In genomic region chr10:121694327-121694965, GRCh38 we compare ENCODE assay signal across 28 cellular contexts.
"Had no signal": no experiment of that assay in that cellular context is flagged by ENCODE, and none has a peak within 500 bp of the region (broad histone marks: within the 10 kb centered on the region; RNA-seq: fewer than 3 reads in every experiment).

No MANE protein-coding gene starts in this region.

- H3K36me3 ChIP-seq: ascending aorta, brain microvascular endothelial cell, gastrocnemius medialis, prostate gland, thoracic aorta, uterus had no signal

- H2AFZ ChIP-seq: hepatocyte had no signal

- H3K36me3 Mint-ChIP-seq: activated naive CD4-positive, alpha-beta T cell treated with anti-CD3 and anti-CD28 coated beads, Interleukin-2, amount 10 ng/mL, durations not matched to agents 7 days and 5 days; activated naive CD8-positive, alpha-beta T cell treated with anti-CD3 and anti-CD28 coated beads, Interleukin-2, amount 10 ng/mL, durations not matched to agents 7 days and 5 days; memory B cell; natural killer cell treated with Interleukin-12 subunit alpha and Interleukin-12 subunit beta and Interleukin-15 and Interleukin-18, amount 100 ng/mL, for 72 hours; stimulated activated effector memory CD8-positive, alpha-beta T cell treated with anti-CD3 and anti-CD28 coated beads, Interleukin-12 subunit alpha, Interleukin-12 subunit beta, amount 100 ng/mL, for 72 hours had no signal

- H3K27ac Mint-ChIP-seq: activated naive CD4-positive, alpha-beta T cell treated with anti-CD3 and anti-CD28 coated beads, Interleukin-2, amount 10 ng/mL, durations not matched to agents 7 days and 5 days; activated naive CD8-positive, alpha-beta T cell treated with anti-CD3 and anti-CD28 coated beads, Interleukin-2, amount 10 ng/mL, durations not matched to agents 7 days and 5 days; activated T-cell treated with anti-CD3 and anti-CD28 coated beads, Interleukin-2, amount 50 U/mL, for 24 hours; dendritic cell treated with granulocyte-macrophage colony-stimulating factor and Interleukin-4, amounts not matched to agents 40 ng/mL and 50 ng/mL, for 4 days; endodermal cell; memory B cell; natural killer cell treated with Interleukin-12 subunit alpha and Interleukin-12 subunit beta and Interleukin-15 and Interleukin-18, amount 100 ng/mL, for 72 hours; stimulated activated effector memory CD8-positive, alpha-beta T cell treated with anti-CD3 and anti-CD28 coated beads, Interleukin-12 subunit alpha, Interleukin-12 subunit beta, amount 100 ng/mL, for 72 hours; stimulated activated naive CD8-positive, alpha-beta T cell treated with anti-CD3 and anti-CD28 coated beads, Interleukin-15, Interleukin-2, amounts not matched to agents 100 ng/mL and 50 ng/mL, for 24 hours had no signal

- ATAC-seq: gastrocnemius medialis; left cardiac atrium; natural killer cell treated with Interleukin-12 subunit alpha and Interleukin-12 subunit beta and Interleukin-15 and Interleukin-18, amount 100 ng/mL, for 72 hours; sciatic nerve; stimulated activated effector memory CD8-positive, alpha-beta T cell treated with anti-CD3 and anti-CD28 coated beads, Interleukin-12 subunit alpha, Interleukin-12 subunit beta, amount 100 ng/mL, for 72 hours had no signal

- H3K79me2 ChIP-seq: hepatocyte had no signal

- H3K27me3 ChIP-seq: ascending aorta, brain microvascular endothelial cell, gastrocnemius medialis, hepatocyte, uterus had no signal

- H3K4me3 ChIP-seq: ascending aorta, gastrocnemius medialis, hepatocyte, prostate gland, skin epidermis, thoracic aorta, uterus had no signal

- H3K4me1 Mint-ChIP-seq: activated naive CD4-positive, alpha-beta T cell treated with anti-CD3 and anti-CD28 coated beads, Interleukin-2, amount 10 ng/mL, durations not matched to agents 7 days and 5 days; activated naive CD8-positive, alpha-beta T cell treated with anti-CD3 and anti-CD28 coated beads, Interleukin-2, amount 10 ng/mL, durations not matched to agents 7 days and 5 days; memory B cell; stimulated activated effector memory CD8-positive, alpha-beta T cell treated with anti-CD3 and anti-CD28 coated beads, Interleukin-12 subunit alpha, Interleukin-12 subunit beta, amount 100 ng/mL, for 72 hours had no signal

- H3K9me3 ChIP-seq: ascending aorta, gastrocnemius medialis, prostate gland, thoracic aorta, uterus had no signal

- H3K4me3 Mint-ChIP-seq: activated naive CD4-positive, alpha-beta T cell treated with anti-CD3 and anti-CD28 coated beads, Interleukin-2, amount 10 ng/mL, durations not matched to agents 7 days and 5 days; activated naive CD8-positive, alpha-beta T cell treated with anti-CD3 and anti-CD28 coated beads, Interleukin-2, amount 10 ng/mL, durations not matched to agents 7 days and 5 days; activated T-cell treated with anti-CD3 and anti-CD28 coated beads, Interleukin-2, amount 50 U/mL, for 24 hours; dendritic cell treated with granulocyte-macrophage colony-stimulating factor and Interleukin-4, amounts not matched to agents 40 ng/mL and 50 ng/mL, for 4 days; endodermal cell; memory B cell; natural killer cell treated with Interleukin-12 subunit alpha and Interleukin-12 subunit beta and Interleukin-15 and Interleukin-18, amount 100 ng/mL, for 72 hours; stimulated activated effector memory CD8-positive, alpha-beta T cell treated with anti-CD3 and anti-CD28 coated beads, Interleukin-12 subunit alpha, Interleukin-12 subunit beta, amount 100 ng/mL, for 72 hours; stimulated activated naive CD8-positive, alpha-beta T cell treated with anti-CD3 and anti-CD28 coated beads, Interleukin-15, Interleukin-2, amounts not matched to agents 100 ng/mL and 50 ng/mL, for 24 hours had no signal

- H3K4me2 ChIP-seq: hepatocyte had no signal

- H3K27me3 Mint-ChIP-seq: activated naive CD4-positive, alpha-beta T cell treated with anti-CD3 and anti-CD28 coated beads, Interleukin-2, amount 10 ng/mL, durations not matched to agents 7 days and 5 days; activated naive CD8-positive, alpha-beta T cell treated with anti-CD3 and anti-CD28 coated beads, Interleukin-2, amount 10 ng/mL, durations not matched to agents 7 days and 5 days; activated T-cell treated with anti-CD3 and anti-CD28 coated beads, Interleukin-2, amount 50 U/mL, for 24 hours; stimulated activated naive CD8-positive, alpha-beta T cell treated with anti-CD3 and anti-CD28 coated beads, Interleukin-15, Interleukin-2, amounts not matched to agents 100 ng/mL and 50 ng/mL, for 24 hours had no signal

- DNase-seq: activated CD4-positive, alpha-beta T cell treated with anti-CD3 and anti-CD28 coated beads for 4 hours; activated CD4-positive, alpha-beta T cell treated with anti-CD3 and anti-CD28 coated beads, Interleukin-2, amount 50 U/mL, for 48 hours; activated CD8-positive, alpha-beta memory T cell treated with anti-CD3 and anti-CD28 coated beads, Interleukin-2, amount 50 U/mL, for 48 hours; activated gamma-delta T cell; activated naive CD4-positive, alpha-beta T cell treated with anti-CD3 and anti-CD28 coated beads, Interleukin-2, amount 10 ng/mL, durations not matched to agents 7 days and 5 days; activated naive CD8-positive, alpha-beta T cell treated with anti-CD3 and anti-CD28 coated beads, Interleukin-2, amount 10 ng/mL, durations not matched to agents 7 days and 5 days; activated T-cell treated with anti-CD3 and anti-CD28 coated beads, Interleukin-2, amount 50 U/mL, for 24 hours; brain microvascular endothelial cell; central memory CD4-positive, alpha-beta T cell; endodermal cell; gastrocnemius medialis; glutamatergic neuron; left cardiac atrium; retina; stimulated activated CD4-positive, alpha-beta T cell treated with anti-CD3 and anti-CD28 coated beads, Interleukin-4, amount 100 ng/mL, for 24 hours; uterus had no signal

- H3K27ac ChIP-seq: ascending aorta, brain microvascular endothelial cell, gastrocnemius medialis, hepatocyte, prostate gland, thoracic aorta, uterus, VCaP had no signal

- H3K9me3 Mint-ChIP-seq: activated naive CD8-positive, alpha-beta T cell treated with anti-CD3 and anti-CD28 coated beads, Interleukin-2, amount 10 ng/mL, durations not matched to agents 7 days and 5 days; dendritic cell treated with granulocyte-macrophage colony-stimulating factor and Interleukin-4, amounts not matched to agents 40 ng/mL and 50 ng/mL, for 4 days; endodermal cell; stimulated activated effector memory CD8-positive, alpha-beta T cell treated with anti-CD3 and anti-CD28 coated beads, Interleukin-12 subunit alpha, Interleukin-12 subunit beta, amount 100 ng/mL, for 72 hours; stimulated activated naive CD8-positive, alpha-beta T cell treated with anti-CD3 and anti-CD28 coated beads, Interleukin-15, Interleukin-2, amounts not matched to agents 100 ng/mL and 50 ng/mL, for 24 hours had no signal

- H3K4me1 ChIP-seq: ascending aorta, gastrocnemius medialis, prostate gland, uterus had no signal
